8 cellular contexts compared by ENCODE assay signal in the genomic region with DNA sequence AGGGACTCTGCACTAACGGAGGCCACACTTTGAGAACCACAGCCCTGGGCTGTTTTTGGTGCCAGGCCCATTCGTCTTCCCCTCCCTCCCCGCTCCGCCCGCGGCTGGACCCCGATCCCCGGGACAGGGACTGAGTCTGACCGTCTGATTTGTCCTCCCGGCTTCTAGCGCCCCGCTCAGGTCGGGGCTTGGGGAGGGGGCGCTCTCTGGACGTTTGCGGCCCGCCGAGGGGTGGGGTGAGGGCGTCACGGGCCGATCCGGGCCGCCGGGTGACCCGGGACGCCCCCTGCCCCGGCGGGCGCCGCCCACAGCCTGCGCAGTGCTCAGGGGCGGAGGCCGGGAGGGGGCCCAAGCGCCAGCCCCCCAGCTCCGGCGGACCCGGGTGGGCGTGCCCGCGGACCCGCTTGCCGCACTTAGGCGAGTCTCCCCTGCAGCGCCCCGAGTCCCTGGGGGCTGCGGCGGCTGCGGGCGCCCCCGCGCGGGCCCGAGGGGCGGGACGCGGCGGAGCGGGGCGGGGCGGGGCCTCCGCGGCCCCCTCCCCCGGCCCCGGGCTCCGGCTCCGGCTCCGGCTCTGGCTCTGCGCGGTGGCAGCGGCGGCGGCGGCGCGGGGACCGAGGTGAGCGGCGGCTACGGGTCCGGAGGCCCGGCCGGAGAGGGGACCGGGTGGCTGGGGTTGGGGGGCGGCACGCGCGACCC. TPM values are rescaled to one million over a fixed set of nuclear protein-coding genes. Genes with fewer than 3 reads are reported as not detected.
DNase-seq lines count a peak whose midpoint lies in the region; ATAC-seq and TF ChIP-seq lines count a peak whose summit lies in the region.

No MANE protein-coding gene starts in this region.

- DNase-seq in activated T-helper 1 cell treated with Interleukin-2 at 50 U/mL for 16 hours (ENCODE audit: low read depth) (peak; percentile 37), heart right ventricle (peak in 1 of 2 donors; percentile 37), NCI-H345 (lab: John Stamatoyannopoulos, UW) (no peak), cortex of kidney (lab: John Stamatoyannopoulos, UW) (no peak), NCI-H2029 treated with DMSO at 0.1 percent for 48 hours (lab: John Stamatoyannopoulos, UW) (no peak)

- H3K4me3 ChIP-seq in heart right ventricle, result peak overlapping the region in 9 of 10 donors; percentile 44 to 65 (median 54)
- H3K4me3 ChIP-seq in rectal smooth muscle tissue (ENCODE audit: low read length), result peak overlapping the region; percentile 33

- intact Hi-C loops in heart right ventricle (cut with DNase I), result no loop called here

- TF ChIP-seq CTCF in LNCAP (IDR thresholded peaks at IDR 0.05) (0 out of 2 replicates have a peak, but pooled peaks have one; percentile 12), heart right ventricle (IDR thresholded peaks at IDR 0.05) (peak in 1 of 9 donors; percentile 5)

- H3K27ac ChIP-seq in heart right ventricle (peak overlapping the region in 9 of 10 donors; percentile 21 to 86 (median 66)), rectal smooth muscle tissue (ENCODE audit: low read depth, low read length) (no peak overlapping the region)

- ATAC-seq in heart right ventricle, result peak; percentile 17 to 57 (median 35)
- ATAC-seq in HG03439 (IDR thresholded peaks at IDR 0.05; ENCODE audit: unreplicated experiment), result no peak

- H3K27me3 ChIP-seq in heart right ventricle, result peaks cover 0 to 27% (median 10%) of the 10 kb centered on the region in 7 donors
- H3K27me3 ChIP-seq in rectal smooth muscle tissue (ENCODE audit: control insufficient read depth, insufficient read depth, low read length), result peaks cover 17% of the 10 kb centered on the region

- H3K9me3 ChIP-seq in heart right ventricle, result no peaks in the 10 kb centered on the region

- H3K36me3 ChIP-seq in heart right ventricle (no peaks in the 10 kb centered on the region), rectal smooth muscle tissue (ENCODE audit: control insufficient read depth, insufficient read depth, low read length) (no peaks in the 10 kb centered on the region)

- no peak overlapping the region for H3K9ac ChIP-seq in rectal smooth muscle tissue (ENCODE audit: low read length)

- H3K4me1 ChIP-seq in heart right ventricle (peaks cover 0 to 42% (median 17%) of the 10 kb centered on the region in 9 donors), rectal smooth muscle tissue (ENCODE audit: control insufficient read depth, insufficient read depth, low read length) (no peaks in the 10 kb centered on the region)

- 1% methylated on average over 46 to 86 of the region's 87 CpGs for WGBS in heart right ventricle, 2 donors

RNA-seq across cellular contexts. Expression of gene PRR5, which starts 33.7 kb away (rescaled TPM):
- total RNA-seq in heart right ventricle, result 1 to 10 TPM in 9 of 10 donors, under 1 TPM in 1; 0.96 to 4.8 (median 2.9) TPM
- polyA plus RNA-seq in heart right ventricle, result 1 to 10 TPM; 2.8 to 3.4 TPM
